In the genomic region with DNA sequence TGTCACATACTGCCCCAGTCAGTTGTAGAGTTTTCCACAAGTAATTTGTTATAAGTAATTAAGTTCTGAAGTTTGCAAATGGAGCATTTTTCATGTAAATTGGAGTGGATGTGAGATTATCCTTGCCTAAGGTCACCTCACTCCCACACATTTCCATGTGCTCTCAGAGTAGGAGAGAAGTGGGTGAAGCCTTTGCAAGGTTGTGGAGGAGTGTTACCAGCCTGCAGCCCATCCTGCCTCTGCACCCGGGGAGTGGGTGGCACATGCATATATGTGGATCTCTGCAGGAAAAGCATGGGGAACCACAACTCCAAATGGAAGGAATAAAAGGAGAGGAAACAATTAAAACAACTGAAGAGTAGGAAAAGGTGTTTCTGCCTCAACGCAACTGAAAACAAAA, we compare ENCODE assay signal across 19 cellular contexts.
A peak's percentile ranks its signal among the peaks of the same experiment; 100 is the strongest.
DNase-seq lines count a peak whose midpoint lies in the region; ATAC-seq, FAIRE-seq and TF ChIP-seq lines count a peak whose summit lies in the region.
"Had no signal": no experiment of that assay in that cellular context is flagged by ENCODE, and none has a peak within 500 bp of the region (broad histone marks: within the 10 kb centered on the region; RNA-seq: fewer than 3 reads in every experiment).

No MANE protein-coding gene starts in this region.

- TF ChIP-seq EP300 in A549 (IDR thresholded peaks at IDR 0.05) = no peak

- CTCF ChIA-PET in A549 (lab: Yijun Ruan, JAX) = no interaction called here

- peaks cover 11% of the 10 kb centered on the region for H3K4me1 Mint-ChIP-seq in neural crest cell

- peak overlapping the region; percentile 90 for H3K27ac Mint-ChIP-seq in neural crest cell (ENCODE audit: unreplicated experiment)
- H3K27ac Mint-ChIP-seq: CD14-positive monocyte; CD4-positive, alpha-beta T cell; CD8-positive, alpha-beta T cell had no signal

- TF ChIP-seq RAD21 in A549 (conservative IDR thresholded peaks at IDR 0.05 in 1 of 2, IDR thresholded peaks at IDR 0.05 in 1 of 2) = no peak

- no peak for ATAC-seq in A549
- ATAC-seq in GM21447 (IDR thresholded peaks at IDR 0.05; ENCODE audit: unreplicated experiment) = no peak
- ATAC-seq: CD8-positive, alpha-beta T cell had no signal

- H3K4me1 ChIP-seq in A549 = no peaks in the 10 kb centered on the region
- H3K4me1 ChIP-seq: BE2C had no signal

- TF ChIP-seq CTCF in A549 (IDR thresholded peaks at IDR 0.05) (no peak), neural crest cell (conservative IDR thresholded peaks at IDR 0.05) (no peak)

- no peaks in the 10 kb centered on the region for H3K27me3 Mint-ChIP-seq in neural crest cell (ENCODE audit: low read depth)

- POLR2A ChIA-PET in A549 (lab: Yijun Ruan, JAX) = no interaction called here

- peaks cover 4% of the 10 kb centered on the region; the same call in 1 of the 3 replicates for H3K9me3 ChIP-seq in A549
- H3K9me3 ChIP-seq: BE2C, BLaER1 had no signal

- no peak overlapping the region for H3K4me2 ChIP-seq in A549
- H3K4me2 ChIP-seq: BLaER1 had no signal

- no peak for TF ChIP-seq POLR2A in A549 (IDR thresholded peaks at IDR 0.05; ENCODE audit: low read length)

- H3K36me3 Mint-ChIP-seq in neural crest cell (ENCODE audit: low read depth) = no peaks in the 10 kb centered on the region
- H3K36me3 Mint-ChIP-seq: CD14-positive monocyte; CD8-positive, alpha-beta T cell had no signal

- DNase-seq in A549 (ENCODE audit: low read depth in 1 of 2, low spot score in 1 of 2) (no peak), COLO829 (ENCODE audit: low spot score) (peak; percentile 19), neural crest cell (ENCODE audit: low read depth, low spot score) (no peak), DMS 273 treated with DMSO at 0.1 percent for 48 hours (lab: John Stamatoyannopoulos, UW) (no peak)
- DNase-seq: ACHN; BE2C; C1 segment of cervical spinal cord; CD4-positive, alpha-beta T cell; CD8-positive, alpha-beta T cell; COR-L47; DMS79 treated with DMSO at 0.1 percent for 48 hours; GF-D8 had no signal

- H3K9me3 Mint-ChIP-seq in neural crest cell = peaks cover 4% of the 10 kb centered on the region
- H3K9me3 Mint-ChIP-seq: CD4-positive, alpha-beta T cell; CD8-positive, alpha-beta T cell had no signal

- H3K4me3 ChIP-seq in A549 = no peak overlapping the region
- H3K4me3 ChIP-seq: BLaER1 had no signal

- no peak for FAIRE-seq in A549 (lab: Jason Lieb, UNC)
- FAIRE-seq: G401.6, GM12891, GM19239 had no signal

- H3K4me3 Mint-ChIP-seq in neural crest cell = no peak overlapping the region
- H3K4me3 Mint-ChIP-seq: CD14-positive monocyte; CD4-positive, alpha-beta T cell; CD8-positive, alpha-beta T cell had no signal

- H3K27ac ChIP-seq in A549 = no peak overlapping the region
- H3K27ac ChIP-seq: 22Rv1, BLaER1 had no signal

- 51% methylated on average over 2 of the region's 2 CpGs for WGBS in A549 (ENCODE audit: missing lambda C conversion rate)

TF ChIP-seq in A549, 52 proteins besides CTCF, POLR2A, EP300 and RAD21:
- TF ChIP-seq RFX5 (IDR thresholded peaks at IDR 0.05) = no peak
- TF ChIP-seq, protein P1, sequence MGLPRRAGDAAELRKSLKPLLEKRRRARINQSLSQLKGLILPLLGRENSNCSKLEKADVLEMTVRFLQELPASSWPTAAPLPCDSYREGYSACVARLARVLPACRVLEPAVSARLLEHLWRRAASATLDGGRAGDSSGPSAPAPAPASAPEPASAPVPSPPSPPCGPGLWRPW (IDR thresholded peaks at IDR 0.05) = no peak
- TF ChIP-seq RCOR1 (IDR thresholded peaks at IDR 0.05; ENCODE audit: low read depth, low read length) = no peak
- no peak for TF ChIP-seq TP53 (CRISPR knock-in tag; IDR thresholded peaks at IDR 0.05)
- no peak for TF ChIP-seq KDM5A (IDR thresholded peaks at IDR 0.05)
- TF ChIP-seq CBX8 (IDR thresholded peaks at IDR 0.05) = 0 out of 2 replicates have a peak, but pooled peaks have one; percentile 19
- no peak for TF ChIP-seq HOXA7 (CRISPR knock-in tag; IDR thresholded peaks at IDR 0.05)
